In the genomic region with DNA sequence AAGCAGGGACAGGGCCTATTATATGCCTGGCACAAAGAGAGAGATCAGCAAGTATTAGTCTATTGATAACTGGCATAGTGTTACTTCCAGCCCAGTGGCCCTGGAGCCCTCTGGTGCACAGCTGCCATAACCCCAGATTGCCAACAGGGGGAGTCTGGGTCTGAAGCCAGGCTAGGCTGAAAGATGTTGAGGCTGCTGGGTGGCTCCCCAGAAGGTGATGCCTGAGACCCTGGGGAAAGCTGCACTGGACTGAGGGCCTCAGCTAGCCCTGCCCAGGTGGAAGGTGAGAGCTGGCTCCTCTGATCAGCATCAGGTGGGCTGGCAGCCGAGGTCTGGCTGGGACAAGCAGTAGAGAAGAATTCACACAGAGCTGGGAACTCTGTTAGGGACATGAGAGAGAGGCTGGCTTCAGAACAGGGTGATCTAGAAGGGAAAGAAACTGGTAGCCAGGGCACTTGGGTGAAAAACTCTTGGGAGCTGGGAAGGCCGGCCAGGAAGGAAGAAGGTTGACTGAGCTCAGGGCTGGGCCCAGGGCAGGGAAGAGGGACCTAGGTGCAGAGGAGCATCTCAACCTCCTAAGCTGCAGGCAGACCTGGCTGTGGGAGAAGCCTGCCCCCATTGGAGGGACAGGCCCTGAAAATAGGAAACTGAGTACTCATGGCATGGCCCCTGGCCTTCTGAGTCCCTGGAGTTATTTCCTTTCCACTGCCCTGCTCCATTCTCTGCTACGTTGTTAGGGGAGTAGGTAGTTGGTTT, we compare ENCODE assay signal across 9 cellular contexts. TPM values are rescaled to one million over a fixed set of nuclear protein-coding genes. Genes with fewer than 3 reads are reported as not detected.
DNase-seq lines count a peak whose midpoint lies in the region; ATAC-seq and TF ChIP-seq lines count a peak whose summit lies in the region.
"Had no signal": no experiment of that assay in that cellular context is flagged by ENCODE, and none has a peak within 500 bp of the region (broad histone marks: within the 10 kb centered on the region; RNA-seq: fewer than 3 reads in every experiment).

No MANE protein-coding gene starts in this region.

- H3K36me3 ChIP-seq in colonic mucosa: no peaks in the 10 kb centered on the region
- no peaks in the 10 kb centered on the region for H3K36me3 ChIP-seq in upper lobe of right lung

- in situ Hi-C loops in KBM-7 (cut with MboI; ENCODE audit: low pct_unique_long_range_greater_than_20kb, low sequenced_read_pairs): no loop called here

- ATAC-seq in GM21737 (IDR thresholded peaks at IDR 0.05; ENCODE audit: unreplicated experiment) (peak; percentile 80), upper lobe of right lung (peak; percentile 82)

- no peak overlapping the region for H3K4me3 ChIP-seq in GM12875 (ENCODE audit: low read depth, low read length)
- no peak overlapping the region for H3K4me3 ChIP-seq in colonic mucosa
- no peak overlapping the region for H3K4me3 ChIP-seq in upper lobe of right lung

- peak overlapping the region; percentile 47 for H3K27ac Mint-ChIP-seq in nephron progenitor cell

- H3K9me3 Mint-ChIP-seq in nephron progenitor cell: peaks cover 23% of the 10 kb centered on the region

- TF ChIP-seq CTCF in GM12875 (IDR thresholded peaks at IDR 0.05; ENCODE audit: borderline replicate concordance, insufficient read depth, low read depth, low read length) (peak; percentile 96), colonic mucosa (IDR thresholded peaks at IDR 0.05) (peak; percentile 71), nephron progenitor cell (IDR thresholded peaks at IDR 0.05) (peak; percentile 59), upper lobe of right lung (IDR thresholded peaks at IDR 0.05) (peak; percentile 78)

- no peak overlapping the region for H3K9ac ChIP-seq in colonic mucosa (ENCODE audit: low read depth in 2 of 2, low read length in 2 of 2)

- no peak overlapping the region for H3K27ac ChIP-seq in colonic mucosa
- H3K27ac ChIP-seq in upper lobe of right lung: no peak overlapping the region

- H3K4me1 Mint-ChIP-seq in nephron progenitor cell: peaks cover 36% of the 10 kb centered on the region

- H3K36me3 Mint-ChIP-seq in nephron progenitor cell (ENCODE audit: low read depth): no peaks in the 10 kb centered on the region

- H3K27me3 ChIP-seq in colonic mucosa (no peaks in the 10 kb centered on the region), upper lobe of right lung (no peaks in the 10 kb centered on the region)

- peaks cover 7% of the 10 kb centered on the region for H3K27me3 Mint-ChIP-seq in nephron progenitor cell (ENCODE audit: low read depth, poor library complexity)

- intact Hi-C loops in colonic mucosa (cut with DNase I) (no loop called here), upper lobe of right lung (cut with DNase I) (no loop called here)

- H3K9me3 ChIP-seq in colonic mucosa: no peaks in the 10 kb centered on the region
- no peaks in the 10 kb centered on the region for H3K9me3 ChIP-seq in upper lobe of right lung

- no peaks in the 10 kb centered on the region for H3K4me1 ChIP-seq in colonic mucosa
- no peaks in the 10 kb centered on the region for H3K4me1 ChIP-seq in upper lobe of right lung

- no peak overlapping the region for H3K4me3 Mint-ChIP-seq in nephron progenitor cell

- DNase-seq in KBM-7: peak; percentile 35
- DNase-seq in activated CD4-positive, alpha-beta T cell treated with anti-CD3 and anti-CD28 coated beads for 24 hours (ENCODE audit: low read depth in 2 of 2): peak; percentile 48 to 57
- DNase-seq in colonic mucosa: peak; percentile 41
- DNase-seq in nephron progenitor cell: peak; percentile 54
- no peak for DNase-seq in upper lobe of right lung
- DNase-seq in NCI-H2107 (lab: John Stamatoyannopoulos, UW): no peak

RNA-seq across cellular contexts. Expression of gene GZMH, which starts 3.9 kb away (rescaled TPM):
- under 1 TPM; 0.53 to 0.59 TPM for total RNA-seq in colonic mucosa
- 4.7 TPM for total RNA-seq in upper lobe of right lung
- total RNA-seq: dermis microvascular lymphatic vessel endothelial cell had no signal

RNA-seq across cellular contexts. Expression of gene GZMB, which starts 28.4 kb away (rescaled TPM):
- total RNA-seq in colonic mucosa: 1 to 10 TPM; 1.1 to 3.0 TPM
- total RNA-seq in upper lobe of right lung: 8.1 TPM
- total RNA-seq: dermis microvascular lymphatic vessel endothelial cell had no signal

RNA-seq across cellular contexts. Expression of gene CTSG, which starts 29.6 kb away (rescaled TPM):
- total RNA-seq in colonic mucosa: 1 to 10 TPM; 3.2 to 5.4 TPM
- 9.7 TPM for total RNA-seq in upper lobe of right lung
- total RNA-seq: dermis microvascular lymphatic vessel endothelial cell had no signal

Comparison
In these comparisons a context has a peak if more than half of its experiments do, and no peak if none do; other contexts are left out.
1. DNase-seq: peak in KBM-7 (single experiment), activated CD4-positive, alpha-beta T cell treated with anti-CD3 and anti-CD28 coated beads for 24 hours (2 of 2), colonic mucosa (single experiment) and nephron progenitor cell (single experiment); none in upper lobe of right lung (single experiment) and NCI-H2107 (single experiment).
2. Peak in every context shown above with its lines, with median percentiles within 50 percentile points of each other: CTCF ChIP-seq.